In the genomic region with DNA sequence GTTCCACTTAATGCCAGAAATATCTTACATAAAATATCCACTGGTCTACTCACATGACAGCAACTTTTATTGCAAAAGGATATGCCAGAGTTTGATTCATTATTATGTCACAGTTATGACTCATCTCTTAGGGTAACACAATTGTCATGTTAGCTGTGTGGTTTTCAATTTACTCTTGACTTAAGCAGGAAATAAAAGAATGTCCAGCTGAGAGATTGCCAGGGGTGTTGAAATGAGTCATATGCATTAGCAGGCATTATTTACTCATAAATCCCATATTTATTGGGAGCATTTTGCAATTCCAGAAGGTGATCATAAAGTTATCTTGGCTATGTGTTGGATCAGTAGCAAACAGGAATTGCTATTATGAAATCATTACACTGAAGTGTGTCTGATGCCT, we compare ENCODE assay signal across 12 cellular contexts.
DNase-seq lines count a peak whose midpoint lies in the region; TF ChIP-seq lines count a peak whose summit lies in the region.
"Had no signal": no experiment of that assay in that cellular context is flagged by ENCODE, and none has a peak within 500 bp of the region (broad histone marks: within the 10 kb centered on the region; RNA-seq: fewer than 3 reads in every experiment).

No MANE protein-coding gene starts in this region.

- POLR2A ChIA-PET in HEK293 (lab: Yijun Ruan, JAX) = no interaction called here

- no peaks in the 10 kb centered on the region; the same call in 1 of the 2 replicates for H3K9me3 ChIP-seq in HEK293 (ENCODE audit: control insufficient read depth, insufficient read depth, low read depth, low read length)

- no peak overlapping the region for H3K4me3 ChIP-seq in HEK293 (ENCODE audit: low read depth, low read length)

- no peaks in the 10 kb centered on the region for H3K4me1 ChIP-seq in HEK293 (ENCODE audit: control insufficient read depth, insufficient read depth, low read length)

- H3K36me3 ChIP-seq in HEK293 (ENCODE audit: control insufficient read depth in 2 of 2, insufficient read depth in 1 of 2, low read length in 2 of 2) = no peaks in the 10 kb centered on the region

- no peak overlapping the region for H3K27ac ChIP-seq in HEK293 (ENCODE audit: extremely low read depth, low read depth, low read length)

- TF ChIP-seq CTCF in HEK293 (tag by site-specific recombination; IDR thresholded peaks at IDR 0.05) = no peak

- CTCF ChIA-PET in HEK293 (lab: Yijun Ruan, JAX) = no interaction called here

- peak; percentile 95 for DNase-seq in NCI-H69 (lab: John Stamatoyannopoulos, UW)
- DNase-seq in dedifferentiated amniotic fluid mesenchymal stem cell (ENCODE audit: extremely low spot score) = peak; percentile 66
- peak; percentile 77 for DNase-seq in non-pigmented ciliary epithelial cell (ENCODE audit: low read depth)
- DNase-seq in effector CD8-positive, alpha-beta T cell (lab: John Stamatoyannopoulos, UW) = no peak
- DNase-seq in NCI-H187 (lab: John Stamatoyannopoulos, UW) = no peak
- no peak for DNase-seq in NCI-H1092 (lab: John Stamatoyannopoulos, UW)
- DNase-seq in activated CD4-positive, alpha-beta T cell treated with anti-CD3 and anti-CD28 coated beads, Interleukin-2, amount 50 U/mL, for 4 hours = no peak
- DNase-seq: effector memory CD4-positive, alpha-beta T cell; GDM1; NCI-H187 treated with DMSO at 0.1 percent for 48 hours; substantia nigra had no signal

TF ChIP-seq in HEK293, 187 proteins besides CTCF, POLR2A, EP300 and RAD21:
- TF ChIP-seq, protein P1, sequence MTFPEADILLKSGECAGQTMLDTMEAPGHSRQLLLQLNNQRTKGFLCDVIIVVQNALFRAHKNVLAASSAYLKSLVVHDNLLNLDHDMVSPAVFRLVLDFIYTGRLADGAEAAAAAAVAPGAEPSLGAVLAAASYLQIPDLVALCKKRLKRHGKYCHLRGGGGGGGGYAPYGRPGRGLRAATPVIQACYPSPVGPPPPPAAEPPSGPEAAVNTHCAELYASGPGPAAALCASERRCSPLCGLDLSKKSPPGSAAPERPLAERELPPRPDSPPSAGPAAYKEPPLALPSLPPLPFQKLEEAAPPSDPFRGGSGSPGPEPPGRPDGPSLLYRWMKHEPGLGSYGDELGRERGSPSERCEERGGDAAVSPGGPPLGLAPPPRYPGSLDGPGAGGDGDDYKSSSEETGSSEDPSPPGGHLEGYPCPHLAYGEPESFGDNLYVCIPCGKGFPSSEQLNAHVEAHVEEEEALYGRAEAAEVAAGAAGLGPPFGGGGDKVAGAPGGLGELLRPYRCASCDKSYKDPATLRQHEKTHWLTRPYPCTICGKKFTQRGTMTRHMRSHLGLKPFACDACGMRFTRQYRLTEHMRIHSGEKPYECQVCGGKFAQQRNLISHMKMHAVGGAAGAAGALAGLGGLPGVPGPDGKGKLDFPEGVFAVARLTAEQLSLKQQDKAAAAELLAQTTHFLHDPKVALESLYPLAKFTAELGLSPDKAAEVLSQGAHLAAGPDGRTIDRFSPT (tag by site-specific recombination; IDR thresholded peaks at IDR 0.05) = peak; percentile 52; the same call in 1 of the 2 replicates
- TF ChIP-seq ZBTB21 (tag by site-specific recombination; IDR thresholded peaks at IDR 0.05) = 0 out of 2 replicates have a peak, but pooled peaks have one; percentile 53
- TF ChIP-seq HOXD13 (CRISPR knock-in tag; IDR thresholded peaks at IDR 0.05; ENCODE audit: borderline replicate concordance) = peak; percentile 60; the same call in 1 of the 2 replicates
- TF ChIP-seq ZNF394 (tag by site-specific recombination; IDR thresholded peaks at IDR 0.05; ENCODE audit: borderline replicate concordance) = no peak
- peak; percentile 27; the same call in 1 of the 2 replicates for TF ChIP-seq ZNF366 (tag by site-specific recombination; conservative IDR thresholded peaks at IDR 0.05)
- TF ChIP-seq ZNF112 (tag by site-specific recombination; IDR thresholded peaks at IDR 0.05) = no peak
- TF ChIP-seq, protein P2, sequence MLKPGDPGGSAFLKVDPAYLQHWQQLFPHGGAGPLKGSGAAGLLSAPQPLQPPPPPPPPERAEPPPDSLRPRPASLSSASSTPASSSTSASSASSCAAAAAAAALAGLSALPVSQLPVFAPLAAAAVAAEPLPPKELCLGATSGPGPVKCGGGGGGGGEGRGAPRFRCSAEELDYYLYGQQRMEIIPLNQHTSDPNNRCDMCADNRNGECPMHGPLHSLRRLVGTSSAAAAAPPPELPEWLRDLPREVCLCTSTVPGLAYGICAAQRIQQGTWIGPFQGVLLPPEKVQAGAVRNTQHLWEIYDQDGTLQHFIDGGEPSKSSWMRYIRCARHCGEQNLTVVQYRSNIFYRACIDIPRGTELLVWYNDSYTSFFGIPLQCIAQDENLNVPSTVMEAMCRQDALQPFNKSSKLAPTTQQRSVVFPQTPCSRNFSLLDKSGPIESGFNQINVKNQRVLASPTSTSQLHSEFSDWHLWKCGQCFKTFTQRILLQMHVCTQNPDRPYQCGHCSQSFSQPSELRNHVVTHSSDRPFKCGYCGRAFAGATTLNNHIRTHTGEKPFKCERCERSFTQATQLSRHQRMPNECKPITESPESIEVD (tag by site-specific recombination; IDR thresholded peaks at IDR 0.05) = peak; percentile 8; the same call in 1 of the 2 replicates

Comparison
In these comparisons a context has a peak if more than half of its experiments do, and no peak if none do; other contexts are left out.
1. DNase-seq: peak in NCI-H69 (single experiment), dedifferentiated amniotic fluid mesenchymal stem cell (single experiment) and non-pigmented ciliary epithelial cell (single experiment); none in effector CD8-positive, alpha-beta T cell (single experiment), NCI-H187 (0 of 2), NCI-H1092 (single experiment) and activated CD4-positive, alpha-beta T cell treated with anti-CD3 and anti-CD28 coated beads, Interleukin-2, amount 50 U/mL, for 4 hours (0 of 2).